ENCODE assay signal across 11 cellular contexts in genomic region chr1:201268604-201269151, GRCh38. TPM values are rescaled to one million over a fixed set of nuclear protein-coding genes. Genes with fewer than 3 reads are reported as not detected.
DNase-seq lines count a peak whose midpoint lies in the region; ATAC-seq lines count a peak whose summit lies in the region.
"Had no signal": no experiment of that assay in that cellular context is flagged by ENCODE, and none has a peak within 500 bp of the region (broad histone marks: within the 10 kb centered on the region; RNA-seq: fewer than 3 reads in every experiment).

No MANE protein-coding gene starts in this region.

- ATAC-seq in left cardiac atrium, result peak; percentile 38 to 94
- ATAC-seq in GM19328 (IDR thresholded peaks at IDR 0.05; ENCODE audit: unreplicated experiment), result no peak

- H3K36me3 ChIP-seq in SJSA1, result no peaks in the 10 kb centered on the region

- intact Hi-C loops in left cardiac atrium (cut with DNase I), result no loop called here

- DNase-seq in NCI-H2171 treated with DMSO at 0.1 percent for 48 hours (lab: John Stamatoyannopoulos, UW) (peak; percentile 34), NCI-H2171 (lab: John Stamatoyannopoulos, UW) (no peak), SJSA1 (ENCODE audit: low read depth in 1 of 2, low spot score in 2 of 2) (peak; percentile 28 to 68), left cardiac atrium (peak; percentile 61), SW480 (ENCODE audit: low spot score) (no peak)
- DNase-seq in stimulated activated CD8-positive, alpha-beta memory T cell treated with anti-CD3 and anti-CD28 coated beads, Interleukin-4, amount 100 ng/mL, for 48 hours, result peak; percentile 7
- no peak for DNase-seq in stimulated activated CD4-positive, alpha-beta T cell treated with anti-CD3 and anti-CD28 coated beads, Interleukin-1b, Interleukin-23, amount 100 ng/mL, for 48 hours
- DNase-seq: naive B cell had no signal

- peaks cover 28% of the 10 kb centered on the region for H3K4me1 ChIP-seq in SJSA1 (replicated peaks)

- no peaks in the 10 kb centered on the region for H3K9me3 ChIP-seq in SJSA1 (replicated peaks)

- no peak overlapping the region; the same call in 1 of the 2 replicates for H3K27ac ChIP-seq in SJSA1
- H3K27ac ChIP-seq: KMS-11 had no signal

- H3K27me3 ChIP-seq in SJSA1 (replicated peaks), result no peaks in the 10 kb centered on the region

- H3K4me3 ChIP-seq in SJSA1, result no peak overlapping the region

RNA-seq across cellular contexts. Expression of gene PKP1, which starts 14.6 kb away (rescaled TPM):
- not detected in 2 replicates for total RNA-seq in SJSA1 (2014; rRNA removed; shearing (Covaris generic))
- 1 to 10 TPM in 1 of 2 donors, under 1 TPM in 1; 0.77 to 1.0 TPM for total RNA-seq in left cardiac atrium
- total RNA-seq: B cell had no signal

Comparison
In these comparisons a context has a peak if more than half of its experiments do, and no peak if none do; other contexts are left out.
1. DNase-seq: peak in NCI-H2171 treated with DMSO at 0.1 percent for 48 hours (single experiment), SJSA1 (2 of 2), left cardiac atrium (single experiment) and stimulated activated CD8-positive, alpha-beta memory T cell treated with anti-CD3 and anti-CD28 coated beads, Interleukin-4, amount 100 ng/mL, for 48 hours (single experiment); none in NCI-H2171 (single experiment), SW480 (single experiment) and stimulated activated CD4-positive, alpha-beta T cell treated with anti-CD3 and anti-CD28 coated beads, Interleukin-1b, Interleukin-23, amount 100 ng/mL, for 48 hours (single experiment).